In genomic region chr6:31321820-31322219, GRCh38 we compare ENCODE assay signal across 1 cellular context.
A peak's percentile ranks its signal among the peaks of the same experiment; 100 is the strongest.
TF ChIP-seq lines count a peak whose summit lies in the region.

No MANE protein-coding gene starts in this region.

TF ChIP-seq in GM23338, 12 proteins besides CTCF, POLR2A, EP300 and RAD21 (continued from another document):
- peak; percentile 41; the same call in 1 of the 2 replicates for TF ChIP-seq ZNF462 (CRISPR knock-in tag; IDR thresholded peaks at IDR 0.05)
